In genomic region chr5:147485046-147485445, GRCh38 we compare ENCODE assay signal across 12 cellular contexts. TPM values are rescaled to one million over a fixed set of nuclear protein-coding genes. Genes with fewer than 3 reads are reported as not detected.
DNase-seq lines count a peak whose midpoint lies in the region; ATAC-seq and TF ChIP-seq lines count a peak whose summit lies in the region.
"Had no signal": no experiment of that assay in that cellular context is flagged by ENCODE, and none has a peak within 500 bp of the region (broad histone marks: within the 10 kb centered on the region; RNA-seq: fewer than 3 reads in every experiment).

No MANE protein-coding gene starts in this region.

- H3K36me3 ChIP-seq in heart left ventricle = no peaks in the 10 kb centered on the region
- H3K36me3 ChIP-seq in muscle layer of colon (ENCODE audit: insufficient read depth, low read length) = no peaks in the 10 kb centered on the region
- no peaks in the 10 kb centered on the region for H3K36me3 ChIP-seq in vagina
- H3K36me3 ChIP-seq: HAP-1 had no signal

- H3K4me3 Mint-ChIP-seq in chondrocyte (ENCODE audit: unreplicated experiment) = no peak overlapping the region
- no peak overlapping the region for H3K4me3 Mint-ChIP-seq in activated T-helper 2 cell treated with anti-CD3 and anti-CD28 coated beads, Interferon-gamma antibody, Interleukin-2, Interleukin-4, amounts not matched to agents 10 μg/mL and 5 μg/mL and 100 μg/mL, durations not matched to agents 14 hours and 24 hours and 36 hours (ENCODE audit: low read depth)

- no peak for ATAC-seq in heart left ventricle
- no peak for ATAC-seq in Right ventricle myocardium inferior
- no peak for ATAC-seq in GM21529 (IDR thresholded peaks at IDR 0.05; ENCODE audit: unreplicated experiment)

- peaks cover 2% of the 10 kb centered on the region for H3K36me3 Mint-ChIP-seq in chondrocyte (ENCODE audit: low read depth)
- no peaks in the 10 kb centered on the region for H3K36me3 Mint-ChIP-seq in activated T-helper 2 cell treated with anti-CD3 and anti-CD28 coated beads, Interferon-gamma antibody, Interleukin-2, Interleukin-4, amounts not matched to agents 10 μg/mL and 5 μg/mL and 100 μg/mL, durations not matched to agents 14 hours and 24 hours and 36 hours (ENCODE audit: low read depth)

- H3K4me1 ChIP-seq in heart left ventricle (peaks cover 0 to 70% (median 36%) of the 10 kb centered on the region in 12 donors), muscle layer of colon (ENCODE audit: insufficient read depth, low read length) (peaks cover 41% of the 10 kb centered on the region), vagina (peaks cover 39% of the 10 kb centered on the region)
- H3K4me1 ChIP-seq: HAP-1 had no signal

- H3K9me3 Mint-ChIP-seq in chondrocyte (ENCODE audit: low read depth) = peaks cover 2% of the 10 kb centered on the region
- no peaks in the 10 kb centered on the region for H3K9me3 Mint-ChIP-seq in activated T-helper 2 cell treated with anti-CD3 and anti-CD28 coated beads, Interferon-gamma antibody, Interleukin-2, Interleukin-4, amounts not matched to agents 10 μg/mL and 5 μg/mL and 100 μg/mL, durations not matched to agents 14 hours and 24 hours and 36 hours

- DNase-seq in heart left ventricle (no peak), Right ventricle myocardium inferior (ENCODE audit: missing footprints) (no peak), chondrocyte (ENCODE audit: low spot score) (no peak), vagina (ENCODE audit: extremely low spot score in 2 of 2) (no peak)
- DNase-seq in stimulated activated CD4-positive, alpha-beta T cell treated with anti-CD3 and anti-CD28 coated beads, Interleukin-4, amount 100 ng/mL, for 4 hours = no peak
- DNase-seq in activated T-helper 2 cell treated with anti-CD3 and anti-CD28 coated beads, Interferon-gamma antibody, Interleukin-2, Interleukin-4, amounts not matched to agents 10 μg/mL and 5 μg/mL and 100 μg/mL, durations not matched to agents 14 hours and 24 hours and 36 hours (ENCODE audit: low spot score) = no peak
- DNase-seq: activated CD8-positive, alpha-beta memory T cell treated with anti-CD3 and anti-CD28 coated beads for 24 hours; GF-D8; NCI-H774 had no signal

- peaks cover 34% of the 10 kb centered on the region for H3K4me1 Mint-ChIP-seq in chondrocyte (ENCODE audit: low read depth)
- H3K4me1 Mint-ChIP-seq in activated T-helper 2 cell treated with anti-CD3 and anti-CD28 coated beads, Interferon-gamma antibody, Interleukin-2, Interleukin-4, amounts not matched to agents 10 μg/mL and 5 μg/mL and 100 μg/mL, durations not matched to agents 14 hours and 24 hours and 36 hours (ENCODE audit: low read depth) = no peaks in the 10 kb centered on the region

- TF ChIP-seq POLR2A in heart left ventricle (IDR thresholded peaks at IDR 0.05) (no peak), vagina (IDR thresholded peaks at IDR 0.05) (no peak)

- intact Hi-C loops in heart left ventricle (cut with DNase I) = no loop called here
- intact Hi-C loops in Right ventricle myocardium inferior (cut with DNase I) = no loop called here
- intact Hi-C loops in vagina (cut with DNase I) = no loop called here
- intact Hi-C loops in activated T-helper 2 cell treated with anti-CD3 and anti-CD28 coated beads, Interferon-gamma antibody, Interleukin-2, Interleukin-4, amounts not matched to agents 10 μg/mL and 5 μg/mL and 100 μg/mL, durations not matched to agents 14 hours and 24 hours and 36 hours (cut with micrococcal nuclease) = no loop called here

- WGBS in heart left ventricle, 4 donors = 74 to 79% (median 78%) methylated on average over 6 of the region's 6 CpGs

- H3K4me3 ChIP-seq in heart left ventricle = peak overlapping the region in 1 of 12 donors; percentile 2
- H3K4me3 ChIP-seq in muscle layer of colon (ENCODE audit: low read depth in 1 of 2, low read length in 2 of 2) = no peak overlapping the region
- H3K4me3 ChIP-seq in vagina = no peak overlapping the region
- H3K4me3 ChIP-seq: HAP-1 had no signal

- H3K27me3 Mint-ChIP-seq in chondrocyte (ENCODE audit: low read depth) = no peaks in the 10 kb centered on the region
- no peaks in the 10 kb centered on the region for H3K27me3 Mint-ChIP-seq in activated T-helper 2 cell treated with anti-CD3 and anti-CD28 coated beads, Interferon-gamma antibody, Interleukin-2, Interleukin-4, amounts not matched to agents 10 μg/mL and 5 μg/mL and 100 μg/mL, durations not matched to agents 14 hours and 24 hours and 36 hours (ENCODE audit: low read depth)

- no peak overlapping the region for H3K9ac ChIP-seq in muscle layer of colon (ENCODE audit: low read length)

- H3K27me3 ChIP-seq in heart left ventricle (no peaks in the 10 kb centered on the region), muscle layer of colon (ENCODE audit: control insufficient read depth in 1 of 2, insufficient read depth in 2 of 2, low read length in 2 of 2) (no peaks in the 10 kb centered on the region), vagina (no peaks in the 10 kb centered on the region)

- H3K27ac ChIP-seq in heart left ventricle (peak overlapping the region; percentile 33 to 83 (median 72)), muscle layer of colon (ENCODE audit: low read depth, low read length) (peak overlapping the region; percentile 45), vagina (peak overlapping the region; percentile 45)

- no peak for TF ChIP-seq CTCF in heart left ventricle (IDR thresholded peaks at IDR 0.05)
- TF ChIP-seq CTCF in chondrocyte (IDR thresholded peaks at IDR 0.05) = no peak
- no peak for TF ChIP-seq CTCF in vagina (IDR thresholded peaks at IDR 0.05)

- H3K27ac Mint-ChIP-seq in chondrocyte (ENCODE audit: unreplicated experiment) = peak overlapping the region; percentile 92
- no peak overlapping the region for H3K27ac Mint-ChIP-seq in activated T-helper 2 cell treated with anti-CD3 and anti-CD28 coated beads, Interferon-gamma antibody, Interleukin-2, Interleukin-4, amounts not matched to agents 10 μg/mL and 5 μg/mL and 100 μg/mL, durations not matched to agents 14 hours and 24 hours and 36 hours

- H3K9me3 ChIP-seq in heart left ventricle (peaks cover 0 to 4% (median 0%) of the 10 kb centered on the region in 12 donors), muscle layer of colon (ENCODE audit: low read length) (no peaks in the 10 kb centered on the region), vagina (no peaks in the 10 kb centered on the region)
- H3K9me3 ChIP-seq: HAP-1 had no signal

RNA-seq across cellular contexts. Expression of gene DPYSL3, which starts 24.8 kb away (rescaled TPM):
- total RNA-seq in heart left ventricle = 10 to 100 TPM; 13.7 to 54.7 (median 25.0) TPM
- polyA plus RNA-seq in heart left ventricle = 10 to 100 TPM in 1 of 2 donors, 1 to 10 TPM in 1; 7.9 to 20.6 TPM
- 22.1 TPM for total RNA-seq in Right ventricle myocardium inferior
- 60.2 to 63.1 TPM (median 60.4 TPM) in 3 replicates for total RNA-seq in chondrocyte
- 68.5 TPM for total RNA-seq in vagina
- total RNA-seq in activated T-helper 2 cell treated with anti-CD3 and anti-CD28 coated beads, Interferon-gamma antibody, Interleukin-2, Interleukin-4, amounts not matched to agents 10 μg/mL and 5 μg/mL and 100 μg/mL, durations not matched to agents 14 hours and 24 hours and 36 hours = 0.48 and 0.89 TPM in 2 replicates
